ENCODE assay signal across 1 cellular context in the genomic region with DNA sequence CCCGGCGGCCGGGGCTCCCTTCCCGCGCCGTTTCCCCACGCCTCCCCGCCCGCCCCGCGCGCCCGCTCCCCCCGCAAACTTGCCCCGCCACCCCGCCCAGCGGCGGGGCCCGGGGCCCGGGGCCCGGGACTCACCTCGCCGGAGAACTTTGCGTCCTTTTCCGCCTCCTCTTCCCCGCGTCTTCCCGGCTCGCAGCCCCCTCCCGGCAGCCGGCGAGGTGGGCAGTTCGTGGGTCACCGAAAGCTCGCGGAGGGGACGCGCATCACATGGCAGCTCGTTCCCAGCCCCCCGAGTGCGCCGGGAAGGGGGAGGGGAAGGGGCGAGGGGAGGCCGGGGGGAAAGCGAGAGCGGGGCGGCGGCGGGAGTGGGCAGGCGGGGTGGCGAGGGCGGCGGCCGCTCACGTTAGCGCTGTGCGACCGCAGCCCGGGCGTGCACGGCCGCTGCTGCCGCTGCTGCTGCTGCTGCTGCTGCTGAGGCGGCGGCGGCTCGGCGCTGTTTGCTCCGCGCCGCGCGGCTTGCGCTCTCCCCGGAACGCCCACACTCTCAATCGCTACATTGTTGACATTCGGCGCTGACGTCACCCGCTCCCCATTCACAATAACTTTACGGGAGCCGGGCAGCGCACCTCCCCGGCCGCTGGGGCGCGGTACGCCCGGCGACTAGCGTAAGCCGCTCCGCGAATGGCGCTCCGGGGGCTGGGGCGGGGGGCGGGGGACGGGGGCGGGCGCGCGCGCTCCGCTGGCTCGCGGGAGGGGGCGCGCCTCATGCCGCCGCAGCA.
TF ChIP-seq lines count a peak whose summit lies in the region.

A gene (minus strand): TSS at position 498 of the 778 bp plus-strand sequence. CDS start 287,999 bp downstream, outside the sequence.

TF ChIP-seq in K562, 482 proteins besides CTCF, POLR2A, EP300 and RAD21 (continued from another document and continues in another):
- TF ChIP-seq, protein P1, sequence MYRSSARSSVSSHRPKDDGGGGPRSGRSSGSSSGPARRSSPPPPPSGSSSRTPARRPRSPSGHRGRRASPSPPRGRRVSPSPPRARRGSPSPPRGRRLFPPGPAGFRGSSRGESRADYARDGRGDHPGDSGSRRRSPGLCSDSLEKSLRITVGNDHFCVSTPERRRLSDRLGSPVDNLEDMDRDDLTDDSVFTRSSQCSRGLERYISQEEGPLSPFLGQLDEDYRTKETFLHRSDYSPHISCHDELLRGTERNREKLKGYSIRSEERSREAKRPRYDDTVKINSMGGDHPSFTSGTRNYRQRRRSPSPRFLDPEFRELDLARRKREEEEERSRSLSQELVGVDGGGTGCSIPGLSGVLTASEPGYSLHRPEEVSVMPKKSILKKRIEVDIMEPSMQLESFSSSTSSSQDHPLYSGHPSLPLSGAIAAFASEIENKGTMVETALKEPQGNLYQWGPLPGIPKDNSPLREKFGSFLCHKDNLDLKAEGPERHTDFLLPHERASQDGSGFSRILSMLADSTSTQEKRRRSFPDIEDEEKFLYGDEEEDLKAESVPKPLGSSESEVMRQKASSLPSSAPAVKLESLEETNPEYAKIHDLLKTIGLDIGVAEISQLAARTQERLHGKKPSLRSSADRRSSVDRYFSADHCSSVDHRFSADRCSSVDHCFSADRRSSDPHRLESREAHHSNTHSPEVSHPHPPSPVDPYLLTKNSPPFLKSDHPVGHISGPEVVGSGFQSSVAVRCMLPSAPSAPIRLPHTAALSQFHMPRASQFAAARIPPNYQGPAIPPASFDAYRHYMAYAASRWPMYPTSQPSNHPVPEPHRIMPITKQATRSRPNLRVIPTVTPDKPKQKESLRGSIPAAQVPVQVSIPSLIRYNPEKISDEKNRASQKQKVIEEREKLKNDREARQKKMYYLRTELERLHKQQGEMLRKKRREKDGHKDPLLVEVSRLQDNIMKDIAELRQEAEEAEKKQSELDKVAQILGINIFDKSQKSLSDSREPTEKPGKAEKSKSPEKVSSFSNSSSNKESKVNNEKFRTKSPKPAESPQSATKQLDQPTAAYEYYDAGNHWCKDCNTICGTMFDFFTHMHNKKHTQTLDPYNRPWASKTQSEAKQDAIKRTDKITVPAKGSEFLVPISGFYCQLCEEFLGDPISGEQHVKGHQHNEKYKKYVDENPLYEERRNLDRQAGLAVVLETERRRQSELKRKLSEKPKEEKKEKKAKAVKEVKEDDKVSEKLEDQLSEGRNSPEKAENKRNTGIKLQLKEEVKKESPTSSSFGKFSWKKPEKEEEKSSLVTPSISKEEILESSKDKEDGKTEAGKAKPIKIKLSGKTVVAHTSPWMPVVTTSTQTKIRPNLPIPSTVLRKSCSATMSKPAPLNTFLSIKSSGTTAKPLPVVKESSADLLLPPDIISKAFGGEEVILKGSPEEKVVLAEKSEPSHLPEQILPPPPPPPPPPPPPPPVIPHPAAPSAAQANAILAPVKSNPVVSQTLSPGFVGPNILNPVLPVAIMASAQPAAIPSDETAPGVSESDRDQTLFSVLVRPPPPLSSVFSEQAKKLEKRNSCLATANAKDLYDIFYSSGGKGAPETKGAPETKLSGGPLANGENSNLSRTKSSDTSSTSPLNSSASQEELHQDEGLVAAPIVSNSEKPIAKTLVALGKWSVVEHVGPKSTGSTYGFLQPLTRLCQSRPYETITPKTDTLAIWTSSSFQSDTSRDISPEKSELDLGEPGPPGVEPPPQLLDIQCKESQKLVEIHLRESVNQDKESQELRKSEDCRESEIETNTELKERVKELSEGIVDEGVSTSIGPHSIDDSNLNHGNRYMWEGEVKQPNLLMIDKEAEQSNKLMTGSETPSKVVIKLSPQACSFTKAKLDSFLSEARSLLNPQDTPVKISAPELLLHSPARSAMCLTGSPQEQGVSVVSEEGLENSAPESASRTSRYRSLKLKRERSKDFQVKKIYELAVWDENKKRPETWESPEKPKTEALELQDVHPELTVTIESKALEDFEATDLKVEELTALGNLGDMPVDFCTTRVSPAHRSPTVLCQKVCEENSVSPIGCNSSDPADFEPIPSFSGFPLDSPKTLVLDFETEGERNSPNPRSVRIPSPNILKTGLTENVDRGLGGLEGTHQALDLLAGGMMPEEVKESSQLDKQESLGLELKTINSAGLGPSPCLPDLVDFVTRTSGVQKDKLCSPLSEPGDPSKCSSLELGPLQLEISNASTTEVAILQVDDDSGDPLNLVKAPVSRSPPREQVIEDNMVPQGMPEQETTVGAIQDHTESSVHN (IDR thresholded peaks at IDR 0.05; ENCODE audit: borderline replicate concordance in 1 of 2, low read depth in 1 of 2) = no peak
- TF ChIP-seq CHD4 (IDR thresholded peaks at IDR 0.05; ENCODE audit: insufficient read depth, insufficient replicate concordance, low read depth, low read length, poor library complexity, severe bottlenecking) (no peak), ATF7 (IDR thresholded peaks at IDR 0.05) (peak; percentile 96), KDM1A (IDR thresholded peaks at IDR 0.05) (no peak), KLF13 (tag; IDR thresholded peaks at IDR 0.05; ENCODE audit: borderline replicate concordance, low read depth) (0 out of 2 replicates have a peak, but pooled peaks have one; percentile 59), TBL1XR1 (IDR thresholded peaks at IDR 0.05; ENCODE audit: low read length in 2 of 2) (no peak), ZNF316 (IDR thresholded peaks at IDR 0.05) (peak; percentile 56; the same call in 1 of the 2 replicates), DPF2 (IDR thresholded peaks at IDR 0.05) (no peak), SMAD4 (CRISPR knock-in tag; conservative IDR thresholded peaks at IDR 0.05) (0 out of 2 replicates have a peak, but pooled peaks have one; percentile 41), YY1 (IDR thresholded peaks at IDR 0.05; ENCODE audit: borderline replicate concordance in 1 of 3, control insufficient read depth in 1 of 3, extremely low read depth in 1 of 3, insufficient read depth in 3 of 3, insufficient read length in 1 of 3, insufficient replicate concordance in 2 of 3, low read depth in 1 of 3, low read length in 2 of 3) (peak in 2 of 3 experiments; percentile 34 to 65), MCM7 (IDR thresholded peaks at IDR 0.05) (no peak), MYNN (IDR thresholded peaks at IDR 0.05) (no peak; the same call in 1 of the 2 replicates), MYNN (CRISPR knock-in tag; IDR thresholded peaks at IDR 0.05) (no peak), RNF2 (IDR thresholded peaks at IDR 0.05) (no peak), POLR2AphosphoS2 (IDR thresholded peaks at IDR 0.05; ENCODE audit: low read length) (no peak), POLR2AphosphoS5 (IDR thresholded peaks at IDR 0.05; ENCODE audit: control insufficient read depth, insufficient read depth, low read depth, low read length) (peak; percentile 26; the same call in 1 of the 2 replicates), MCM3 (IDR thresholded peaks at IDR 0.05) (no peak), ZNF24 (IDR thresholded peaks at IDR 0.05) (peak; percentile 98), NRF1 (conservative IDR thresholded peaks at IDR 0.05 in 1 of 2, IDR thresholded peaks at IDR 0.05 in 1 of 2) (peak in 1 of 2 experiments; percentile 16; a peak in 2 of 4 replicates), SAP30 (IDR thresholded peaks at IDR 0.05; ENCODE audit: borderline replicate concordance, insufficient read depth, low read depth, low read length, poor library complexity, severe bottlenecking) (peak; percentile 42), NFIX (CRISPR knock-in tag; IDR thresholded peaks at IDR 0.05; ENCODE audit: low read depth) (no peak), HMGN3 (IDR thresholded peaks at IDR 0.05; ENCODE audit: borderline replicate concordance, extremely low read depth, insufficient read length, low read depth, low read length) (peak; percentile 52), ZNF57 (CRISPR knock-in tag; IDR thresholded peaks at IDR 0.05) (no peak), CBX8 (IDR thresholded peaks at IDR 0.05; ENCODE audit: borderline replicate concordance, extremely low read depth, low read depth, low read length, poor library complexity, severe bottlenecking) (no peak), BCL6 (CRISPR knock-in tag; IDR thresholded peaks at IDR 0.05) (no peak), MBD2 (IDR thresholded peaks at IDR 0.05; ENCODE audit: borderline replicate concordance, low read depth) (no peak), PTBP1 (IDR thresholded peaks at IDR 0.05; ENCODE audit: low read depth, low read length) (no peak), GATAD2B (IDR thresholded peaks at IDR 0.05; ENCODE audit: borderline replicate concordance) (no peak), MYBL2 (IDR thresholded peaks at IDR 0.05; ENCODE audit: low read depth) (no peak), MYBL2 (CRISPR knock-in tag; IDR thresholded peaks at IDR 0.05; ENCODE audit: borderline replicate concordance) (no peak), ZNF282 (CRISPR knock-in tag; IDR thresholded peaks at IDR 0.05) (no peak), E2F3 (CRISPR knock-in tag; IDR thresholded peaks at IDR 0.05) (no peak), NFRKB (IDR thresholded peaks at IDR 0.05; ENCODE audit: low read depth) (no peak), JUN (IDR thresholded peaks at IDR 0.05; ENCODE audit: borderline replicate concordance, low read depth, low read length) (peak; percentile 74), JUN (CRISPR knock-in tag; IDR thresholded peaks at IDR 0.05; ENCODE audit: borderline replicate concordance) (no peak), CCAR2 (IDR thresholded peaks at IDR 0.05; ENCODE audit: low read depth, low read length) (no peak), ZNF174 (CRISPR knock-in tag; IDR thresholded peaks at IDR 0.05) (no peak), STAT5B (CRISPR knock-in tag; IDR thresholded peaks at IDR 0.05) (no peak), FOXM1 (IDR thresholded peaks at IDR 0.05; ENCODE audit: low read depth) (no peak), FOXM1 (CRISPR knock-in tag; IDR thresholded peaks at IDR 0.05; ENCODE audit: low read depth) (no peak), ZNF764 (CRISPR knock-in tag; IDR thresholded peaks at IDR 0.05; ENCODE audit: low read depth) (no peak), HLTF (IDR thresholded peaks at IDR 0.05) (no peak), CTBP1 (IDR thresholded peaks at IDR 0.05; ENCODE audit: borderline replicate concordance) (peak; percentile 88), ZNF766 (CRISPR knock-in tag; conservative IDR thresholded peaks at IDR 0.05) (no peak), ILF3 (IDR thresholded peaks at IDR 0.05; ENCODE audit: borderline replicate concordance) (no peak), TEAD4 (IDR thresholded peaks at IDR 0.05; ENCODE audit: low read length) (0 out of 2 replicates have a peak, but pooled peaks have one; percentile 22), TEAD4 (CRISPR knock-in tag; IDR thresholded peaks at IDR 0.05; ENCODE audit: borderline replicate concordance) (no peak), ZSCAN32 (CRISPR knock-in tag; IDR thresholded peaks at IDR 0.05) (no peak), ZNF384 (IDR thresholded peaks at IDR 0.05; ENCODE audit: low read depth, low read length) (no peak), NFYB (IDR thresholded peaks at IDR 0.05; ENCODE audit: extremely low read depth, insufficient read length) (no peak), DMBX1 (CRISPR knock-in tag; IDR thresholded peaks at IDR 0.05; ENCODE audit: borderline replicate concordance) (no peak), KAT8 (IDR thresholded peaks at IDR 0.05; ENCODE audit: low read depth) (no peak)
- TF ChIP-seq, protein P2, sequence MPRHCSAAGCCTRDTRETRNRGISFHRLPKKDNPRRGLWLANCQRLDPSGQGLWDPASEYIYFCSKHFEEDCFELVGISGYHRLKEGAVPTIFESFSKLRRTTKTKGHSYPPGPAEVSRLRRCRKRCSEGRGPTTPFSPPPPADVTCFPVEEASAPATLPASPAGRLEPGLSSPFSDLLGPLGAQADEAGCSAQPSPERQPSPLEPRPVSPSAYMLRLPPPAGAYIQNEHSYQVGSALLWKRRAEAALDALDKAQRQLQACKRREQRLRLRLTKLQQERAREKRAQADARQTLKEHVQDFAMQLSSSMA (CRISPR knock-in tag; IDR thresholded peaks at IDR 0.05) = no peak
- TF ChIP-seq, protein P3, sequence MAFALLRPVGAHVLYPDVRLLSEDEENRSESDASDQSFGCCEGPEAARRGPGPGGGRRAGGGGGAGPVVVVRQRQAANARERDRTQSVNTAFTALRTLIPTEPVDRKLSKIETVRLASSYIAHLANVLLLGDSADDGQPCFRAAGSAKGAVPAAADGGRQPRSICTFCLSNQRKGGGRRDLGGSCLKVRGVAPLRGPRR (CRISPR knock-in tag; IDR thresholded peaks at IDR 0.05) = no peak
- TF ChIP-seq, protein P4, sequence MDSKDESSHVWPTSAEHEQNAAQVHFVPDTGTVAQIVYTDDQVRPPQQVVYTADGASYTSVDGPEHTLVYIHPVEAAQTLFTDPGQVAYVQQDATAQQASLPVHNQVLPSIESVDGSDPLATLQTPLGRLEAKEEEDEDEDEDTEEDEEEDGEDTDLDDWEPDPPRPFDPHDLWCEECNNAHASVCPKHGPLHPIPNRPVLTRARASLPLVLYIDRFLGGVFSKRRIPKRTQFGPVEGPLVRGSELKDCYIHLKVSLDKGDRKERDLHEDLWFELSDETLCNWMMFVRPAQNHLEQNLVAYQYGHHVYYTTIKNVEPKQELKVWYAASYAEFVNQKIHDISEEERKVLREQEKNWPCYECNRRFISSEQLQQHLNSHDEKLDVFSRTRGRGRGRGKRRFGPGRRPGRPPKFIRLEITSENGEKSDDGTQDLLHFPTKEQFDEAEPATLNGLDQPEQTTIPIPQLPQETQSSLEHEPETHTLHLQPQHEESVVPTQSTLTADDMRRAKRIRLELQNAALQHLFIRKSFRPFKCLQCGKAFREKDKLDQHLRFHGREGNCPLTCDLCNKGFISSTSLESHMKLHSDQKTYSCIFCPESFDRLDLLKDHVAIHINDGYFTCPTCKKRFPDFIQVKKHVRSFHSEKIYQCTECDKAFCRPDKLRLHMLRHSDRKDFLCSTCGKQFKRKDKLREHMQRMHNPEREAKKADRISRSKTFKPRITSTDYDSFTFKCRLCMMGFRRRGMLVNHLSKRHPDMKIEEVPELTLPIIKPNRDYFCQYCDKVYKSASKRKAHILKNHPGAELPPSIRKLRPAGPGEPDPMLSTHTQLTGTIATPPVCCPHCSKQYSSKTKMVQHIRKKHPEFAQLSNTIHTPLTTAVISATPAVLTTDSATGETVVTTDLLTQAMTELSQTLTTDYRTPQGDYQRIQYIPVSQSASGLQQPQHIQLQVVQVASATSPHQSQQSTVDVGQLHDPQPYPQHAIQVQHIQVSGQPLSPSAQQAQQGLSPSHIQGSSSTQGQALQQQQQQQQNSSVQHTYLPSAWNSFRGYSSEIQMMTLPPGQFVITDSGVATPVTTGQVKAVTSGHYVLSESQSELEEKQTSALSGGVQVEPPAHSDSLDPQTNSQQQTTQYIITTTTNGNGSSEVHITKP (IDR thresholded peaks at IDR 0.05; ENCODE audit: partially characterized antibody) = no peak
- TF ChIP-seq, protein P5, sequence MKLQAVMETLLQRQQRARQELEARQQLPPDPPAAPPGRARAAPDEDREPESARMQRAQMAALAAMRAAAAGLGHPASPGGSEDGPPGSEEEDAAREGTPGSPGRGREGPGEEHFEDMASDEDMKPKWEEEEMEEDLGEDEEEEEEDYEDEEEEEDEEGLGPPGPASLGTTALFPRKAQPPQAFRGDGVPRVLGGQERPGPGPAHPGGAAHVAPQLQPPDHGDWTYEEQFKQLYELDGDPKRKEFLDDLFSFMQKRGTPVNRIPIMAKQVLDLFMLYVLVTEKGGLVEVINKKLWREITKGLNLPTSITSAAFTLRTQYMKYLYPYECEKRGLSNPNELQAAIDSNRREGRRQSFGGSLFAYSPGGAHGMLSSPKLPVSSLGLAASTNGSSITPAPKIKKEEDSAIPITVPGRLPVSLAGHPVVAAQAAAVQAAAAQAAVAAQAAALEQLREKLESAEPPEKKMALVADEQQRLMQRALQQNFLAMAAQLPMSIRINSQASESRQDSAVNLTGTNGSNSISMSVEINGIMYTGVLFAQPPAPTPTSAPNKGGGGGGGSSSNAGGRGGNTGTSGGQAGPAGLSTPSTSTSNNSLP (IDR thresholded peaks at IDR 0.05; ENCODE audit: borderline replicate concordance, low read depth, low read length) = no peak
